8 cellular contexts compared by ENCODE assay signal in the genomic region with DNA sequence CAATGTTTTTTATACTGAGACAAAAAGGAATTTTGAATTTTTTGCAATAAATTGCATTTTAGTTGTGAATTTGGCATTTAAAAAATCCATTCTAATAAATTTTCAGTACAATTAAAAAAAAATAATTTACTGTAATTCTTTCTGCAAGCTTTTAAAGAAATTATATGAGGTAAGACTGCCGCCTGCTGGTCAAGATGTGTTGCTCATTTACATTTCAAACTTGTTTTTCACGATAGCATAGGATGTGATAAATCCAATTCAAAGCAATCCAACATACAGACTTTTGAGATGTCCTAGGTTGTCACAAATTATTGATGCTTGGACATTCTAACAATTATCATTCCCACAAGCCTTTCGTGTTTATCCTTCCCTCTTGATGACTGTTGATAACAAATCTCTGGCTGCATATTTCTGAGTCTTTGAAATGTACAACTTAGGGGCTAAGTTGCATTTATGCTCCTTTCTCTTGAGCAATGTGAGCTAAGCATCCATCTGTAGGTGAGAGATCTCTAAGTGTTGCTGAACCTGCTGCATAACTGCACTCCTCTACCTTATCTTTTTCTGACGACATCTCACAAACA. TPM values are rescaled to one million over a fixed set of nuclear protein-coding genes. Genes with fewer than 3 reads are reported as not detected.
DNase-seq lines count a peak whose midpoint lies in the region; ATAC-seq, FAIRE-seq and TF ChIP-seq lines count a peak whose summit lies in the region.

No MANE protein-coding gene starts in this region.

- H3K9me3 ChIP-seq in A549 (no peaks in the 10 kb centered on the region), WERI-Rb-1 (ENCODE audit: severe bottlenecking) (peaks cover 4% of the 10 kb centered on the region), suprapubic skin (no peaks in the 10 kb centered on the region)

- no peaks in the 10 kb centered on the region for H3K79me1 ChIP-seq in mesendoderm (ENCODE audit: low read length)

- CTCF ChIA-PET in A549 (lab: Yijun Ruan, JAX): interaction anchor here (0.7 to 3.9 kb wide), 17 partner anchors 8 to 435 kb away, joined by 3 to 56 read pairs (median 4); no protein-coding TSS in a partner anchor

- no peak overlapping the region for H2BK120ac ChIP-seq in mesendoderm (ENCODE audit: low read depth, low read length)

- no peak overlapping the region for H2BK15ac ChIP-seq in mesendoderm (replicated peaks; ENCODE audit: low read depth)

- no peaks in the 10 kb centered on the region for H3K36me3 ChIP-seq in WERI-Rb-1
- H3K36me3 ChIP-seq in mesendoderm (ENCODE audit: control insufficient read depth, insufficient read depth, low read length): no peaks in the 10 kb centered on the region
- no peaks in the 10 kb centered on the region for H3K36me3 ChIP-seq in suprapubic skin

- DNase-seq in A549 (ENCODE audit: low read depth in 1 of 2, low spot score in 1 of 2) (peak; percentile 8 to 64), NCI-H1694 treated with DMSO at 0.1 percent for 48 hours (lab: John Stamatoyannopoulos, UW) (peak; percentile 14), WERI-Rb-1 (peak; percentile 66), dedifferentiated amniotic fluid mesenchymal stem cell (ENCODE audit: extremely low spot score) (peak; percentile 85), mesendoderm (peak; percentile 68), suprapubic skin (ENCODE audit: low spot score in 2 of 2) (peak in 1 of 2 donors; percentile 84)

- WGBS in A549 (ENCODE audit: missing lambda C conversion rate): 2% methylated on average over 4 of the region's 4 CpGs
- no CpG with 5 or more reads among the region's 4 CpGs for WGBS in mesendoderm (ENCODE audit: extremely low coverage, insufficient coverage, low lambda C conversion rate)
- 19% methylated on average over 4 of the region's 4 CpGs for WGBS in suprapubic skin

- H3K27ac ChIP-seq in A549: no peak overlapping the region
- peak overlapping the region; percentile 43; the same call in 1 of the 2 replicates for H3K27ac ChIP-seq in WERI-Rb-1
- H3K27ac ChIP-seq in mesendoderm (ENCODE audit: low read depth, low read length): no peak overlapping the region
- H3K27ac ChIP-seq in suprapubic skin: no peak overlapping the region

- TF ChIP-seq EP300 in A549 (IDR thresholded peaks at IDR 0.05) (no peak), suprapubic skin (IDR thresholded peaks at IDR 0.05) (no peak)

- H3K4me3 ChIP-seq in A549 (no peak overlapping the region), WERI-Rb-1 (ENCODE audit: low read depth, low read length) (no peak overlapping the region), mesendoderm (ENCODE audit: low read length) (no peak overlapping the region), suprapubic skin (no peak overlapping the region)

- H3K4me2 ChIP-seq in A549 (no peak overlapping the region), mesendoderm (ENCODE audit: low read length) (no peak overlapping the region)

- H3K27me3 ChIP-seq in WERI-Rb-1 (ENCODE audit: insufficient read depth, low read depth, severe bottlenecking) (no peaks in the 10 kb centered on the region), mesendoderm (ENCODE audit: insufficient read depth, low read length, poor library complexity) (no peaks in the 10 kb centered on the region), suprapubic skin (no peaks in the 10 kb centered on the region)

- H3K4ac ChIP-seq in mesendoderm (ENCODE audit: low read depth, low read length): no peak overlapping the region

- H3K9ac ChIP-seq in mesendoderm (ENCODE audit: low read length): no peak overlapping the region

- H3K23ac ChIP-seq in mesendoderm (ENCODE audit: low read length): no peak overlapping the region

- no peaks in the 10 kb centered on the region for H3K4me1 ChIP-seq in A549
- no peaks in the 10 kb centered on the region for H3K4me1 ChIP-seq in mesendoderm (ENCODE audit: control insufficient read depth, low read depth, low read length)
- no peaks in the 10 kb centered on the region for H3K4me1 ChIP-seq in suprapubic skin

- POLR2A ChIA-PET in A549 (lab: Yijun Ruan, JAX): interaction anchor here (1.0 kb wide), 1 partner anchor 237 kb away, joined by 3 read pairs; no protein-coding TSS in a partner anchor

- TF ChIP-seq POLR2A in A549 (IDR thresholded peaks at IDR 0.05; ENCODE audit: low read length) (no peak), suprapubic skin (IDR thresholded peaks at IDR 0.05) (no peak)

- ATAC-seq in A549: peak in 1 of 2 experiments; percentile 48; a peak in 2 of 6 replicates
- no peak for ATAC-seq in GM21619 (IDR thresholded peaks at IDR 0.05; ENCODE audit: unreplicated experiment)

- FAIRE-seq in A549 (lab: Jason Lieb, UNC): no peak

- H3K56ac ChIP-seq in mesendoderm (ENCODE audit: low read length): no peak overlapping the region

- H4K8ac ChIP-seq in mesendoderm (ENCODE audit: low read depth, low read length): no peak overlapping the region

- TF ChIP-seq CTCF in A549 (IDR thresholded peaks at IDR 0.05) (peak; percentile 72), GM12801 (IDR thresholded peaks at IDR 0.05; ENCODE audit: extremely low read depth, insufficient read length) (peak; percentile 31), WERI-Rb-1 (IDR thresholded peaks at IDR 0.05; ENCODE audit: low read depth, low read length) (peak; percentile 58), suprapubic skin (IDR thresholded peaks at IDR 0.05) (peak; percentile 46 to 84)

- H3K79me2 ChIP-seq in mesendoderm (ENCODE audit: control insufficient read depth, insufficient read depth, low read length): no peaks in the 10 kb centered on the region

- H2AK5ac ChIP-seq in mesendoderm (ENCODE audit: low read length): peak overlapping the region; percentile 12

- no peak overlapping the region for H2BK5ac ChIP-seq in mesendoderm (ENCODE audit: low read length)

- no peak overlapping the region for H4K5ac ChIP-seq in mesendoderm (ENCODE audit: low read length)

- TF ChIP-seq RAD21 in A549 (conservative IDR thresholded peaks at IDR 0.05 in 1 of 2, IDR thresholded peaks at IDR 0.05 in 1 of 2): peak; percentile 79 to 84

- no peak overlapping the region for H3K18ac ChIP-seq in mesendoderm (ENCODE audit: low read length)

TF ChIP-seq in A549, 52 proteins besides CTCF, POLR2A, EP300 and RAD21:
- TF ChIP-seq CBX8 (IDR thresholded peaks at IDR 0.05): no peak
- peak; percentile 78 for TF ChIP-seq SMC3 (IDR thresholded peaks at IDR 0.05)

RNA-seq across cellular contexts. Expression of a gene that starts 21.7 kb away (rescaled TPM):
- polyA plus RNA-seq in A549 (2011; rRNA removed) (7.0 and 8.9 TPM in 2 replicates), A549 (2017; fragmentation: RNase III; extraction: RNeasy Plus Mini Kit Qiagen cat#74134 plus additional on column Dnase treatment) (5.1 to 7.5 TPM (median 6.9 TPM) in 3 replicates)
- 1.4 and 2.0 TPM in 2 replicates for polyA plus RNA-seq in A549 (2012; cell fraction: cytosol; rRNA removed)
- 2.1 and 3.6 TPM in 2 replicates for polyA plus RNA-seq in A549 (2012; cell fraction: nucleus; rRNA removed)
- 23.7 and 38.4 TPM in 2 replicates for polyA minus RNA-seq in A549 (2011; rRNA and poly(A)+ RNA removed)
- polyA plus RNA-seq in mesendoderm (2013, experiment 1 of 2): 8.4 TPM
- polyA plus RNA-seq in mesendoderm (2013, experiment 2 of 2): 9.6 TPM
- total RNA-seq in suprapubic skin: 10 to 100 TPM; 41.4 to 67.0 (median 58.9) TPM

RNA-seq across cellular contexts. Expression of a gene that starts 41.9 kb away (rescaled TPM):
- polyA plus RNA-seq in A549 (2011; rRNA removed) (23.2 and 23.4 TPM in 2 replicates), A549 (2017; fragmentation: RNase III; extraction: RNeasy Plus Mini Kit Qiagen cat#74134 plus additional on column Dnase treatment) (8.8 to 9.8 TPM (median 9.6 TPM) in 3 replicates)
- polyA plus RNA-seq in A549 (2012; cell fraction: cytosol; rRNA removed): 5.8 and 6.3 TPM in 2 replicates
- 5.4 and 7.4 TPM in 2 replicates for polyA plus RNA-seq in A549 (2012; cell fraction: nucleus; rRNA removed)
- polyA minus RNA-seq in A549 (2011; rRNA and poly(A)+ RNA removed): 2.8 and 4.3 TPM in 2 replicates
- polyA plus RNA-seq in mesendoderm (2013, experiment 1 of 2): 14.2 TPM
- 14.7 TPM for polyA plus RNA-seq in mesendoderm (2013, experiment 2 of 2)
- total RNA-seq in suprapubic skin: under 1 TPM in 3 of 4 donors, not detected in 1; 0.86 to 0.98 (median 0.97) TPM
